Comparison of ENCODE assay signal across 1 cellular context in genomic region chr3:42288385-42288784, GRCh38.
TF ChIP-seq lines count a peak whose summit lies in the region.

No MANE protein-coding gene starts in this region.

TF ChIP-seq in HCT116, 20 proteins besides CTCF, POLR2A, EP300 and RAD21 (continued from another document):
- TF ChIP-seq REST (IDR thresholded peaks at IDR 0.05; ENCODE audit: low read depth) (no peak), MAX (IDR thresholded peaks at IDR 0.05) (no peak), EGR1 (IDR thresholded peaks at IDR 0.05; ENCODE audit: low read depth) (no peak), EZH2phosphoT487 (IDR thresholded peaks at IDR 0.05; ENCODE audit: borderline replicate concordance) (no peak), POLR2AphosphoS5 (IDR thresholded peaks at IDR 0.05; ENCODE audit: low read depth, low read length) (no peak), FOSL1 (IDR thresholded peaks at IDR 0.05; ENCODE audit: low read depth) (no peak), ELF1 (IDR thresholded peaks at IDR 0.05; ENCODE audit: borderline replicate concordance, low read depth) (no peak), CBX3 (IDR thresholded peaks at IDR 0.05; ENCODE audit: low read depth) (no peak), SRF (IDR thresholded peaks at IDR 0.05; ENCODE audit: low read depth) (no peak), TCF7L2 (IDR thresholded peaks at IDR 0.05; ENCODE audit: borderline replicate concordance, extremely low read depth, insufficient read depth, insufficient read length) (no peak)
